1 cellular context compared by ENCODE assay signal in the genomic region with DNA sequence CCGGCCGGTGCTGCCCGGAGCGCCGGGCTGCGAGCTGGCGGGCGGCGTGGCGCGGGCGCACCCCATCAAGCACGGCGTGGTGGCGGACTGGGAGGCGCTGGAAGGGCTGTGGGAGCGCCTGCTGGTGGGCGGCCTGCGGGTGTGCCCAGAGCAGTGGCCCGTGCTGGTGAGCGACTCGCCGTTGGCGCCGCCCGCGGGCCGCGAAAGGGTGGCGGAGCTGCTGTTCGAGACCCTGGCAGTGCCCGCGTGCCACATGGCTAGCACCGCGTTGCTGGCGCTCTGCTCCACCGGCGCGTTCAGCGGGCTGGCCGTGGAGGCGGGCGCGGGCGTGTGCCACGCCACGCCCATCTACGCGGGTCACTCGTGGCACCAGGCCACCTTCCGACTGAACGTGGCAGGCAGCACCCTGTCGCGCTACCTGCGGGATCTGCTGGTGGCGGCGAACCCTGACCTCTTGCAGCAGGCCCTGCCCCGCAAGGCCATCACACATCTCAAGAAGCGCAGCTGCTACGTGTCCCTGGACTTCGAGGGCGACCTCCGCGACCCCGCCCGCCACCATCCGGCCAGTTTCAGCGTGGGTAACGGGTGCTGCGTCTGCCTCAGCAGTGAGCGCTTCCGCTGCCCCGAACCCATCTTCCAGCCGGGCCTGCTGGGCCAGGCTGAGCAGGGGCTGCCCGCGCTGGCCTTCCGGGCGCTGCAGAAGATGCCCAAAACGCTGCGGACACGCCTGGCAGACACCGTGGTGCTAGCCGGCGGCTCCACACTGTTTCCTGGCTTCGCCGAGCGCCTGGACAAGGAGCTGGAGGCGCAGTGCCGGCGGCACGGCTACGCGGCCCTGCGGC.
TF ChIP-seq lines count a peak whose summit lies in the region.

No MANE protein-coding gene starts in this region.

TF ChIP-seq in WTC11, 78 proteins besides CTCF, POLR2A, EP300 and RAD21 (continued from another document and continues in another):
- TF ChIP-seq, protein P1, sequence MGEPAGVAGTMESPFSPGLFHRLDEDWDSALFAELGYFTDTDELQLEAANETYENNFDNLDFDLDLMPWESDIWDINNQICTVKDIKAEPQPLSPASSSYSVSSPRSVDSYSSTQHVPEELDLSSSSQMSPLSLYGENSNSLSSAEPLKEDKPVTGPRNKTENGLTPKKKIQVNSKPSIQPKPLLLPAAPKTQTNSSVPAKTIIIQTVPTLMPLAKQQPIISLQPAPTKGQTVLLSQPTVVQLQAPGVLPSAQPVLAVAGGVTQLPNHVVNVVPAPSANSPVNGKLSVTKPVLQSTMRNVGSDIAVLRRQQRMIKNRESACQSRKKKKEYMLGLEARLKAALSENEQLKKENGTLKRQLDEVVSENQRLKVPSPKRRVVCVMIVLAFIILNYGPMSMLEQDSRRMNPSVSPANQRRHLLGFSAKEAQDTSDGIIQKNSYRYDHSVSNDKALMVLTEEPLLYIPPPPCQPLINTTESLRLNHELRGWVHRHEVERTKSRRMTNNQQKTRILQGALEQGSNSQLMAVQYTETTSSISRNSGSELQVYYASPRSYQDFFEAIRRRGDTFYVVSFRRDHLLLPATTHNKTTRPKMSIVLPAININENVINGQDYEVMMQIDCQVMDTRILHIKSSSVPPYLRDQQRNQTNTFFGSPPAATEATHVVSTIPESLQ (CRISPR knock-in tag; IDR thresholded peaks at IDR 0.05) = no peak
- TF ChIP-seq NFATC4 (CRISPR knock-in tag; IDR thresholded peaks at IDR 0.05) (0 out of 2 replicates have a peak, but pooled peaks have one; percentile 41), RELA (CRISPR knock-in tag; IDR thresholded peaks at IDR 0.05; ENCODE audit: borderline replicate concordance) (peak; percentile 78; the same call in 1 of the 2 replicates), SMAD4 (CRISPR knock-in tag; IDR thresholded peaks at IDR 0.05) (no peak), NR2C2 (CRISPR knock-in tag; IDR thresholded peaks at IDR 0.05) (peak; percentile 17; the same call in 1 of the 2 replicates), ZNF423 (CRISPR knock-in tag; IDR thresholded peaks at IDR 0.05) (no peak), ZNF263 (CRISPR knock-in tag; IDR thresholded peaks at IDR 0.05; ENCODE audit: low read depth) (peak; percentile 52; the same call in 1 of the 2 replicates), TCF7 (CRISPR knock-in tag; IDR thresholded peaks at IDR 0.05; ENCODE audit: low read depth) (no peak), ZNF671 (CRISPR knock-in tag; IDR thresholded peaks at IDR 0.05) (no peak), GTF2I (CRISPR knock-in tag; conservative IDR thresholded peaks at IDR 0.05) (0 out of 2 replicates have a peak, but pooled peaks have one; percentile 3), HMGA2 (CRISPR knock-in tag; IDR thresholded peaks at IDR 0.05) (no peak), IRF2 (CRISPR knock-in tag; IDR thresholded peaks at IDR 0.05; ENCODE audit: borderline replicate concordance, low read depth) (0 out of 2 replicates have a peak, but pooled peaks have one; percentile 15), ZNF138 (CRISPR knock-in tag; conservative IDR thresholded peaks at IDR 0.05) (peak; percentile 94), NR1H2 (CRISPR knock-in tag; IDR thresholded peaks at IDR 0.05) (no peak), GABPB1 (CRISPR knock-in tag; IDR thresholded peaks at IDR 0.05) (no peak), NFYB (CRISPR knock-in tag; conservative IDR thresholded peaks at IDR 0.05; ENCODE audit: low read depth) (no peak), ESRRA (CRISPR knock-in tag; IDR thresholded peaks at IDR 0.05; ENCODE audit: borderline replicate concordance) (no peak), ZNF219 (CRISPR knock-in tag; IDR thresholded peaks at IDR 0.05; ENCODE audit: borderline replicate concordance) (no peak; the same call in 1 of the 2 replicates), SOX15 (CRISPR knock-in tag; IDR thresholded peaks at IDR 0.05) (no peak), MYBL2 (CRISPR knock-in tag; IDR thresholded peaks at IDR 0.05) (no peak), ZNF396 (CRISPR knock-in tag; IDR thresholded peaks at IDR 0.05; ENCODE audit: borderline replicate concordance) (no peak), GRHL2 (CRISPR knock-in tag; IDR thresholded peaks at IDR 0.05; ENCODE audit: insufficient replicate concordance, severe bottlenecking) (no peak), ELF4 (CRISPR knock-in tag; IDR thresholded peaks at IDR 0.05; ENCODE audit: low read depth) (no peak), RORB (CRISPR knock-in tag; IDR thresholded peaks at IDR 0.05) (no peak), ZBTB21 (CRISPR knock-in tag; IDR thresholded peaks at IDR 0.05; ENCODE audit: borderline replicate concordance) (peak; percentile 85)
- TF ChIP-seq, protein P2, sequence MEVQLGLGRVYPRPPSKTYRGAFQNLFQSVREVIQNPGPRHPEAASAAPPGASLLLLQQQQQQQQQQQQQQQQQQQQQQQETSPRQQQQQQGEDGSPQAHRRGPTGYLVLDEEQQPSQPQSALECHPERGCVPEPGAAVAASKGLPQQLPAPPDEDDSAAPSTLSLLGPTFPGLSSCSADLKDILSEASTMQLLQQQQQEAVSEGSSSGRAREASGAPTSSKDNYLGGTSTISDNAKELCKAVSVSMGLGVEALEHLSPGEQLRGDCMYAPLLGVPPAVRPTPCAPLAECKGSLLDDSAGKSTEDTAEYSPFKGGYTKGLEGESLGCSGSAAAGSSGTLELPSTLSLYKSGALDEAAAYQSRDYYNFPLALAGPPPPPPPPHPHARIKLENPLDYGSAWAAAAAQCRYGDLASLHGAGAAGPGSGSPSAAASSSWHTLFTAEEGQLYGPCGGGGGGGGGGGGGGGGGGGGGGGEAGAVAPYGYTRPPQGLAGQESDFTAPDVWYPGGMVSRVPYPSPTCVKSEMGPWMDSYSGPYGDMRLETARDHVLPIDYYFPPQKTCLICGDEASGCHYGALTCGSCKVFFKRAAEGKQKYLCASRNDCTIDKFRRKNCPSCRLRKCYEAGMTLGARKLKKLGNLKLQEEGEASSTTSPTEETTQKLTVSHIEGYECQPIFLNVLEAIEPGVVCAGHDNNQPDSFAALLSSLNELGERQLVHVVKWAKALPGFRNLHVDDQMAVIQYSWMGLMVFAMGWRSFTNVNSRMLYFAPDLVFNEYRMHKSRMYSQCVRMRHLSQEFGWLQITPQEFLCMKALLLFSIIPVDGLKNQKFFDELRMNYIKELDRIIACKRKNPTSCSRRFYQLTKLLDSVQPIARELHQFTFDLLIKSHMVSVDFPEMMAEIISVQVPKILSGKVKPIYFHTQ (CRISPR knock-in tag; IDR thresholded peaks at IDR 0.05) = no peak
- TF ChIP-seq, protein P3, sequence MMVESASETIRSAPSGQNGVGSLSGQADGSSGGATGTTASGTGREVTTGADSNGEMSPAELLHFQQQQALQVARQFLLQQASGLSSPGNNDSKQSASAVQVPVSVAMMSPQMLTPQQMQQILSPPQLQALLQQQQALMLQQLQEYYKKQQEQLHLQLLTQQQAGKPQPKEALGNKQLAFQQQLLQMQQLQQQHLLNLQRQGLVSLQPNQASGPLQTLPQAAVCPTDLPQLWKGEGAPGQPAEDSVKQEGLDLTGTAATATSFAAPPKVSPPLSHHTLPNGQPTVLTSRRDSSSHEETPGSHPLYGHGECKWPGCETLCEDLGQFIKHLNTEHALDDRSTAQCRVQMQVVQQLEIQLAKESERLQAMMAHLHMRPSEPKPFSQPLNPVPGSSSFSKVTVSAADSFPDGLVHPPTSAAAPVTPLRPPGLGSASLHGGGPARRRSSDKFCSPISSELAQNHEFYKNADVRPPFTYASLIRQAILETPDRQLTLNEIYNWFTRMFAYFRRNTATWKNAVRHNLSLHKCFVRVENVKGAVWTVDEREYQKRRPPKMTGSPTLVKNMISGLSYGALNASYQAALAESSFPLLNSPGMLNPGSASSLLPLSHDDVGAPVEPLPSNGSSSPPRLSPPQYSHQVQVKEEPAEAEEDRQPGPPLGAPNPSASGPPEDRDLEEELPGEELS (CRISPR knock-in tag; IDR thresholded peaks at IDR 0.05) = no peak
- TF ChIP-seq, protein P4, sequence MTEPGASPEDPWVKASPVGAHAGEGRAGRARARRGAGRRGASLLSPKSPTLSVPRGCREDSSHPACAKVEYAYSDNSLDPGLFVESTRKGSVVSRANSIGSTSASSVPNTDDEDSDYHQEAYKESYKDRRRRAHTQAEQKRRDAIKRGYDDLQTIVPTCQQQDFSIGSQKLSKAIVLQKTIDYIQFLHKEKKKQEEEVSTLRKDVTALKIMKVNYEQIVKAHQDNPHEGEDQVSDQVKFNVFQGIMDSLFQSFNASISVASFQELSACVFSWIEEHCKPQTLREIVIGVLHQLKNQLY (CRISPR knock-in tag; IDR thresholded peaks at IDR 0.05) = no peak
- TF ChIP-seq, protein P5, sequence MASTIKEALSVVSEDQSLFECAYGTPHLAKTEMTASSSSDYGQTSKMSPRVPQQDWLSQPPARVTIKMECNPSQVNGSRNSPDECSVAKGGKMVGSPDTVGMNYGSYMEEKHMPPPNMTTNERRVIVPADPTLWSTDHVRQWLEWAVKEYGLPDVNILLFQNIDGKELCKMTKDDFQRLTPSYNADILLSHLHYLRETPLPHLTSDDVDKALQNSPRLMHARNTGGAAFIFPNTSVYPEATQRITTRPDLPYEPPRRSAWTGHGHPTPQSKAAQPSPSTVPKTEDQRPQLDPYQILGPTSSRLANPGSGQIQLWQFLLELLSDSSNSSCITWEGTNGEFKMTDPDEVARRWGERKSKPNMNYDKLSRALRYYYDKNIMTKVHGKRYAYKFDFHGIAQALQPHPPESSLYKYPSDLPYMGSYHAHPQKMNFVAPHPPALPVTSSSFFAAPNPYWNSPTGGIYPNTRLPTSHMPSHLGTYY (CRISPR knock-in tag; IDR thresholded peaks at IDR 0.05) = no peak
- TF ChIP-seq, protein P6, sequence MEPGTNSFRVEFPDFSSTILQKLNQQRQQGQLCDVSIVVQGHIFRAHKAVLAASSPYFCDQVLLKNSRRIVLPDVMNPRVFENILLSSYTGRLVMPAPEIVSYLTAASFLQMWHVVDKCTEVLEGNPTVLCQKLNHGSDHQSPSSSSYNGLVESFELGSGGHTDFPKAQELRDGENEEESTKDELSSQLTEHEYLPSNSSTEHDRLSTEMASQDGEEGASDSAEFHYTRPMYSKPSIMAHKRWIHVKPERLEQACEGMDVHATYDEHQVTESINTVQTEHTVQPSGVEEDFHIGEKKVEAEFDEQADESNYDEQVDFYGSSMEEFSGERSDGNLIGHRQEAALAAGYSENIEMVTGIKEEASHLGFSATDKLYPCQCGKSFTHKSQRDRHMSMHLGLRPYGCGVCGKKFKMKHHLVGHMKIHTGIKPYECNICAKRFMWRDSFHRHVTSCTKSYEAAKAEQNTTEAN (CRISPR knock-in tag; IDR thresholded peaks at IDR 0.05) = peak; percentile 63; the same call in 1 of the 2 replicates
- TF ChIP-seq, protein P7, sequence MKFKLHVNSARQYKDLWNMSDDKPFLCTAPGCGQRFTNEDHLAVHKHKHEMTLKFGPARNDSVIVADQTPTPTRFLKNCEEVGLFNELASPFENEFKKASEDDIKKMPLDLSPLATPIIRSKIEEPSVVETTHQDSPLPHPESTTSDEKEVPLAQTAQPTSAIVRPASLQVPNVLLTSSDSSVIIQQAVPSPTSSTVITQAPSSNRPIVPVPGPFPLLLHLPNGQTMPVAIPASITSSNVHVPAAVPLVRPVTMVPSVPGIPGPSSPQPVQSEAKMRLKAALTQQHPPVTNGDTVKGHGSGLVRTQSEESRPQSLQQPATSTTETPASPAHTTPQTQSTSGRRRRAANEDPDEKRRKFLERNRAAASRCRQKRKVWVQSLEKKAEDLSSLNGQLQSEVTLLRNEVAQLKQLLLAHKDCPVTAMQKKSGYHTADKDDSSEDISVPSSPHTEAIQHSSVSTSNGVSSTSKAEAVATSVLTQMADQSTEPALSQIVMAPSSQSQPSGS (CRISPR knock-in tag; IDR thresholded peaks at IDR 0.05; ENCODE audit: borderline replicate concordance, low read depth) = no peak
- TF ChIP-seq, protein P8, sequence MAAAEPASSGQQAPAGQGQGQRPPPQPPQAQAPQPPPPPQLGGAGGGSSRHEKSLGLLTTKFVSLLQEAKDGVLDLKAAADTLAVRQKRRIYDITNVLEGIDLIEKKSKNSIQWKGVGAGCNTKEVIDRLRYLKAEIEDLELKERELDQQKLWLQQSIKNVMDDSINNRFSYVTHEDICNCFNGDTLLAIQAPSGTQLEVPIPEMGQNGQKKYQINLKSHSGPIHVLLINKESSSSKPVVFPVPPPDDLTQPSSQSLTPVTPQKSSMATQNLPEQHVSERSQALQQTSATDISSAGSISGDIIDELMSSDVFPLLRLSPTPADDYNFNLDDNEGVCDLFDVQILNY (CRISPR knock-in tag; IDR thresholded peaks at IDR 0.05) = peak; percentile 60; the same call in 1 of the 2 replicates
- TF ChIP-seq, protein P9, sequence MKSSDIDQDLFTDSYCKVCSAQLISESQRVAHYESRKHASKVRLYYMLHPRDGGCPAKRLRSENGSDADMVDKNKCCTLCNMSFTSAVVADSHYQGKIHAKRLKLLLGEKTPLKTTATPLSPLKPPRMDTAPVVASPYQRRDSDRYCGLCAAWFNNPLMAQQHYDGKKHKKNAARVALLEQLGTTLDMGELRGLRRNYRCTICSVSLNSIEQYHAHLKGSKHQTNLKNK (CRISPR knock-in tag; IDR thresholded peaks at IDR 0.05) = no peak
- TF ChIP-seq, protein P10, sequence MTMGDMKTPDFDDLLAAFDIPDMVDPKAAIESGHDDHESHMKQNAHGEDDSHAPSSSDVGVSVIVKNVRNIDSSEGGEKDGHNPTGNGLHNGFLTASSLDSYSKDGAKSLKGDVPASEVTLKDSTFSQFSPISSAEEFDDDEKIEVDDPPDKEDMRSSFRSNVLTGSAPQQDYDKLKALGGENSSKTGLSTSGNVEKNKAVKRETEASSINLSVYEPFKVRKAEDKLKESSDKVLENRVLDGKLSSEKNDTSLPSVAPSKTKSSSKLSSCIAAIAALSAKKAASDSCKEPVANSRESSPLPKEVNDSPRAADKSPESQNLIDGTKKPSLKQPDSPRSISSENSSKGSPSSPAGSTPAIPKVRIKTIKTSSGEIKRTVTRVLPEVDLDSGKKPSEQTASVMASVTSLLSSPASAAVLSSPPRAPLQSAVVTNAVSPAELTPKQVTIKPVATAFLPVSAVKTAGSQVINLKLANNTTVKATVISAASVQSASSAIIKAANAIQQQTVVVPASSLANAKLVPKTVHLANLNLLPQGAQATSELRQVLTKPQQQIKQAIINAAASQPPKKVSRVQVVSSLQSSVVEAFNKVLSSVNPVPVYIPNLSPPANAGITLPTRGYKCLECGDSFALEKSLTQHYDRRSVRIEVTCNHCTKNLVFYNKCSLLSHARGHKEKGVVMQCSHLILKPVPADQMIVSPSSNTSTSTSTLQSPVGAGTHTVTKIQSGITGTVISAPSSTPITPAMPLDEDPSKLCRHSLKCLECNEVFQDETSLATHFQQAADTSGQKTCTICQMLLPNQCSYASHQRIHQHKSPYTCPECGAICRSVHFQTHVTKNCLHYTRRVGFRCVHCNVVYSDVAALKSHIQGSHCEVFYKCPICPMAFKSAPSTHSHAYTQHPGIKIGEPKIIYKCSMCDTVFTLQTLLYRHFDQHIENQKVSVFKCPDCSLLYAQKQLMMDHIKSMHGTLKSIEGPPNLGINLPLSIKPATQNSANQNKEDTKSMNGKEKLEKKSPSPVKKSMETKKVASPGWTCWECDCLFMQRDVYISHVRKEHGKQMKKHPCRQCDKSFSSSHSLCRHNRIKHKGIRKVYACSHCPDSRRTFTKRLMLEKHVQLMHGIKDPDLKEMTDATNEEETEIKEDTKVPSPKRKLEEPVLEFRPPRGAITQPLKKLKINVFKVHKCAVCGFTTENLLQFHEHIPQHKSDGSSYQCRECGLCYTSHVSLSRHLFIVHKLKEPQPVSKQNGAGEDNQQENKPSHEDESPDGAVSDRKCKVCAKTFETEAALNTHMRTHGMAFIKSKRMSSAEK (CRISPR knock-in tag; IDR thresholded peaks at IDR 0.05; ENCODE audit: borderline replicate concordance) = no peak
- TF ChIP-seq, protein P11, sequence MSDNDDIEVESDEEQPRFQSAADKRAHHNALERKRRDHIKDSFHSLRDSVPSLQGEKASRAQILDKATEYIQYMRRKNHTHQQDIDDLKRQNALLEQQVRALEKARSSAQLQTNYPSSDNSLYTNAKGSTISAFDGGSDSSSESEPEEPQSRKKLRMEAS (CRISPR knock-in tag; IDR thresholded peaks at IDR 0.05) = peak; percentile 93
- TF ChIP-seq, protein P12, sequence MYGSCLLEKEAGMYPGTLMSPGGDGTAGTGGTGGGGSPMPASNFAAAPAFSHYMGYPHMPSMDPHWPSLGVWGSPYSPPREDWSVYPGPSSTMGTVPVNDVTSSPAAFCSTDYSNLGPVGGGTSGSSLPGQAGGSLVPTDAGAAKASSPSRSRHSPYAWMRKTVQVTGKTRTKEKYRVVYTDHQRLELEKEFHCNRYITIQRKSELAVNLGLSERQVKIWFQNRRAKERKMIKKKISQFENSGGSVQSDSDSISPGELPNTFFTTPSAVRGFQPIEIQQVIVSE (CRISPR knock-in tag; IDR thresholded peaks at IDR 0.05; ENCODE audit: borderline replicate concordance) = no peak
